ENCODE assay signal across 8 cellular contexts in the genomic region with DNA sequence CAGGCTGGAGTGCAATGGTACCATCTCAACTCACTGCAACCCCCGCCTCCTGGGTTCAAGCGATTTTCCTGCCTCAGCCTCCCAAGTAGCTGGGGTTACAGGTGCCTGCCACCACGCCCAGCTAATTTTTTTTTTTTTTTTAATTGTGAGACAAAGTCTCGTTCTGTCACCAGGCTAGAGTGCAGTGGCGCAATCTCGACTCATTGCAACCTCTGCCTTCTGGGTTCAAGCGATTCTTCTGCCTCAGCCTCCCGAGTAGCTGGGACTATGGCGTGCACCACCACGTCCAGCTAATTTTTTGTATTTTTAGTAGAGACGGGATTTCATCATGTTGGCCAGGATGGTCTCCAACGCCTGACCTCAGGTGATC. TPM values are rescaled to one million over a fixed set of nuclear protein-coding genes. Genes with fewer than 3 reads are reported as not detected.
"Had no signal": no experiment of that assay in that cellular context is flagged by ENCODE, and none has a peak within 500 bp of the region (broad histone marks: within the 10 kb centered on the region; RNA-seq: fewer than 3 reads in every experiment).

No MANE protein-coding gene starts in this region.

RNA-seq across cellular contexts. Expression of gene COX4I2, which starts 25.5 kb away (rescaled TPM):
- total RNA-seq: activated CD8-positive, alpha-beta memory T cell treated with anti-CD3 and anti-CD28 coated beads for 36 hours; activated naive CD8-positive, alpha-beta T cell treated with anti-CD3 and anti-CD28 coated beads for 36 hours; activated T-helper 1 cell treated with anti-CD3 and anti-CD28 coated beads, Interleukin-12 subunit alpha, Interleukin-12 subunit beta, Interleukin-2, Interleukin-4 antibody, amounts not matched to agents 30 ng/mL and 10 ng/mL and 1 ng/mL, durations not matched to agents 14 hours and 24 hours and 36 hours; body of pancreas; fibroblast of lung; natural killer cell; osteoblast; smooth muscle cell had no signal
- polyA plus RNA-seq: fibroblast of lung had no signal
